ENCODE assay signal across 8 cellular contexts in genomic region chr19:38375098-38375493, GRCh38. TPM values are rescaled to one million over a fixed set of nuclear protein-coding genes. Genes with fewer than 3 reads are reported as not detected.
DNase-seq lines count a peak whose midpoint lies in the region; ATAC-seq and TF ChIP-seq lines count a peak whose summit lies in the region.

No MANE protein-coding gene starts in this region.

- DNase-seq in activated naive CD4-positive, alpha-beta T cell treated with anti-CD3 and anti-CD28 coated beads, Interleukin-2, amount 50 U/mL, for 16 hours: no peak
- DNase-seq in ascending aorta (ENCODE audit: low spot score in 2 of 2) (no peak), kidney epithelial cell (ENCODE audit: low read depth) (no peak), thoracic aorta (ENCODE audit: low spot score) (no peak)
- DNase-seq in activated CD4-positive, CD25-positive, alpha-beta regulatory T cell treated with anti-CD3 and anti-CD28 coated beads, Interleukin-2, amount 50 U/mL, for 72 hours: no peak

- H3K4me3 Mint-ChIP-seq in activated naive CD4-positive, alpha-beta T cell treated with anti-CD3 and anti-CD28 coated beads, Interleukin-2, amount 50 U/mL, for 24 hours: peak overlapping the region; percentile 98

- no peaks in the 10 kb centered on the region for H3K9me3 Mint-ChIP-seq in activated naive CD4-positive, alpha-beta T cell treated with anti-CD3 and anti-CD28 coated beads, Interleukin-2, amount 50 U/mL, for 24 hours

- H3K36me3 Mint-ChIP-seq in activated naive CD4-positive, alpha-beta T cell treated with anti-CD3 and anti-CD28 coated beads, Interleukin-2, amount 50 U/mL, for 24 hours: peaks cover 16% of the 10 kb centered on the region

- H3K27ac ChIP-seq in ascending aorta (peak overlapping the region; percentile 84), thoracic aorta (peak overlapping the region; percentile 76 to 80)

- TF ChIP-seq CTCF in ascending aorta (IDR thresholded peaks at IDR 0.05) (no peak), kidney epithelial cell (IDR thresholded peaks at IDR 0.05; ENCODE audit: insufficient read depth, low read length, poor library complexity, severe bottlenecking) (no peak), thoracic aorta (IDR thresholded peaks at IDR 0.05) (no peak)

- peaks cover 9 to 14% of the 10 kb centered on the region in 2 donors for H3K4me1 ChIP-seq in ascending aorta
- H3K4me1 ChIP-seq in thoracic aorta (ENCODE audit: control insufficient read depth in 1 of 2, low read depth in 2 of 2): peaks cover 9 to 24% of the 10 kb centered on the region in 2 donors

- H3K4me1 Mint-ChIP-seq in activated naive CD4-positive, alpha-beta T cell treated with anti-CD3 and anti-CD28 coated beads, Interleukin-2, amount 50 U/mL, for 24 hours: peaks cover 32% of the 10 kb centered on the region

- peaks cover 18 to 27% of the 10 kb centered on the region in 2 donors for H3K36me3 ChIP-seq in ascending aorta
- H3K36me3 ChIP-seq in kidney epithelial cell (ENCODE audit: control insufficient read depth, insufficient read depth, low read length): peaks cover 4% of the 10 kb centered on the region
- peaks cover 8% of the 10 kb centered on the region for H3K36me3 ChIP-seq in thoracic aorta

- intact Hi-C loops in ascending aorta (cut with DNase I): loop anchor here (2.0 kb wide), 2 partner anchors 54 to 244 kb away; partner anchors contain the start of gene EIF3K

- H3K9me3 ChIP-seq in ascending aorta (no peaks in the 10 kb centered on the region), thoracic aorta (no peaks in the 10 kb centered on the region)

- no peak for ATAC-seq in thoracic aorta (ENCODE audit: insufficient number of reproducible peaks, low FRiP score, low read depth)
- ATAC-seq in GM19463 (IDR thresholded peaks at IDR 0.05; ENCODE audit: unreplicated experiment): no peak
- ATAC-seq in GM21360 (IDR thresholded peaks at IDR 0.05; ENCODE audit: unreplicated experiment): no peak

- H3K4me3 ChIP-seq in ascending aorta (peak overlapping the region; percentile 75 to 79), kidney epithelial cell (ENCODE audit: low read depth, low read length) (peak overlapping the region; percentile 94), thoracic aorta (peak overlapping the region; percentile 88)

- no peaks in the 10 kb centered on the region for H3K27me3 ChIP-seq in ascending aorta
- H3K27me3 ChIP-seq in kidney epithelial cell (ENCODE audit: control insufficient read depth, insufficient read depth, low read length): no peaks in the 10 kb centered on the region
- no peaks in the 10 kb centered on the region for H3K27me3 ChIP-seq in thoracic aorta (replicated peaks; ENCODE audit: insufficient read depth)

- peak overlapping the region; percentile 100 for H3K27ac Mint-ChIP-seq in activated naive CD4-positive, alpha-beta T cell treated with anti-CD3 and anti-CD28 coated beads, Interleukin-2, amount 50 U/mL, for 24 hours

- peaks cover 1% of the 10 kb centered on the region for H3K27me3 Mint-ChIP-seq in activated naive CD4-positive, alpha-beta T cell treated with anti-CD3 and anti-CD28 coated beads, Interleukin-2, amount 50 U/mL, for 24 hours

RNA-seq across cellular contexts. Expression of gene PSMD8, which starts 0.7 kb away (rescaled TPM):
- total RNA-seq in ascending aorta (235 TPM), kidney epithelial cell (316 and 367 TPM in 2 replicates), thoracic aorta (100 to 1,000 TPM; 173 to 178 TPM)

RNA-seq across cellular contexts. Expression of gene GGN, which starts 12.7 kb away (rescaled TPM):
- total RNA-seq in ascending aorta (46.9 TPM), kidney epithelial cell (0.07 and 1.4 TPM in 2 replicates), thoracic aorta (1 to 10 TPM; 1.5 to 6.0 TPM)

RNA-seq across cellular contexts. Expression of gene SPRED3, which starts 13.4 kb away (rescaled TPM):
- total RNA-seq in ascending aorta: 18.3 TPM
- 4.3 and 4.5 TPM in 2 replicates for total RNA-seq in kidney epithelial cell
- total RNA-seq in thoracic aorta: 10 to 100 TPM in 1 of 2 donors, 1 to 10 TPM in 1; 4.1 to 16.4 TPM

RNA-seq across cellular contexts. Expression of gene FAM98C, which starts 27.8 kb away (rescaled TPM):
- 11.1 TPM for total RNA-seq in ascending aorta
- total RNA-seq in kidney epithelial cell: 17.8 and 22.2 TPM in 2 replicates
- 10 to 100 TPM; 20.0 to 34.0 TPM for total RNA-seq in thoracic aorta

RNA-seq across cellular contexts. Expression of gene CATSPERG, which starts 39.5 kb away (rescaled TPM):
- total RNA-seq in ascending aorta: 2.9 TPM
- total RNA-seq in kidney epithelial cell: 1.2 and 1.7 TPM in 2 replicates
- total RNA-seq in thoracic aorta: 10 to 100 TPM in 1 of 2 donors, 1 to 10 TPM in 1; 8.7 to 11.9 TPM
